In genomic region chr4:2262145-2262943, GRCh38 we compare ENCODE assay signal across 8 cellular contexts. TPM values are rescaled to one million over a fixed set of nuclear protein-coding genes. Genes with fewer than 3 reads are reported as not detected.
DNase-seq lines count a peak whose midpoint lies in the region; ATAC-seq and TF ChIP-seq lines count a peak whose summit lies in the region.

No MANE protein-coding gene starts in this region.

- peak overlapping the region; percentile 100 for H2AFZ ChIP-seq in neuronal stem cell (ENCODE audit: low read length)

- no peaks in the 10 kb centered on the region for H3K36me3 Mint-ChIP-seq in HFFc6 (ENCODE audit: low read depth)
- no peaks in the 10 kb centered on the region for H3K36me3 Mint-ChIP-seq in activated naive CD4-positive, alpha-beta T cell treated with anti-CD3 and anti-CD28 coated beads, Interleukin-2, amount 10 ng/mL, durations not matched to agents 7 days and 5 days

- peaks cover 36% of the 10 kb centered on the region for H3K79me1 ChIP-seq in neuronal stem cell (ENCODE audit: low read depth, low read length)

- H3K36me3 ChIP-seq in gastroesophageal sphincter (peaks cover 0 to 22% of the 10 kb centered on the region in 2 donors), neuronal stem cell (replicated peaks in 1 of 2; ENCODE audit: control insufficient read depth in 2 of 2, insufficient read depth in 2 of 2, low read length in 2 of 2) (peaks cover 18 to 26% of the 10 kb centered on the region in 2 donors), subcutaneous abdominal adipose tissue (ENCODE audit: control insufficient read depth in 5 of 5, insufficient read depth in 5 of 5, low read length in 5 of 5) (peaks cover 0 to 19% (median 14%) of the 10 kb centered on the region in 5 donors)

- peak overlapping the region; percentile 98 for H3K23ac ChIP-seq in neuronal stem cell (ENCODE audit: low read depth, low read length, poor library complexity)

- peak overlapping the region; percentile 93 for H3K4ac ChIP-seq in neuronal stem cell (ENCODE audit: low read length)

- peaks cover 4 to 86% (median 51%) of the 10 kb centered on the region in 3 donors for H3K4me1 ChIP-seq in gastroesophageal sphincter
- H3K4me1 ChIP-seq in neuronal stem cell (ENCODE audit: control insufficient read depth in 2 of 2, insufficient read depth in 1 of 2, low read depth in 1 of 2, low read length in 2 of 2), result peaks cover 16 to 21% of the 10 kb centered on the region in 2 donors
- peaks cover 11 to 78% (median 71%) of the 10 kb centered on the region in 5 donors for H3K4me1 ChIP-seq in subcutaneous abdominal adipose tissue (ENCODE audit: control insufficient read depth in 5 of 5, insufficient read depth in 5 of 5, low read length in 5 of 5)

- H3K4me3 Mint-ChIP-seq in HFFc6, result peak overlapping the region; percentile 79
- H3K4me3 Mint-ChIP-seq in activated naive CD4-positive, alpha-beta T cell treated with anti-CD3 and anti-CD28 coated beads, Interleukin-2, amount 10 ng/mL, durations not matched to agents 7 days and 5 days, result peak overlapping the region; percentile 72

- in situ Hi-C loops in SK-MEL-5 (cut with HindIII; ENCODE audit: low pct_unique_long_range_greater_than_20kb, low sequenced_read_pairs), result no loop called here

- TF ChIP-seq CTCF in HFFc6 (IDR thresholded peaks at IDR 0.05) (no peak), gastroesophageal sphincter (IDR thresholded peaks at IDR 0.05) (peak in 1 of 4 experiments; percentile 3)

- peak; percentile 96 for ATAC-seq in gastroesophageal sphincter

- H3K9me3 Mint-ChIP-seq in HFFc6, result no peaks in the 10 kb centered on the region
- H3K9me3 Mint-ChIP-seq in activated naive CD4-positive, alpha-beta T cell treated with anti-CD3 and anti-CD28 coated beads, Interleukin-2, amount 10 ng/mL, durations not matched to agents 7 days and 5 days, result no peaks in the 10 kb centered on the region

- H3K9ac ChIP-seq in neuronal stem cell (ENCODE audit: low read depth, low read length, poor library complexity) (peak overlapping the region; percentile 90), subcutaneous abdominal adipose tissue (ENCODE audit: low read length in 5 of 5) (peak overlapping the region; percentile 48 to 91 (median 77))

- H2BK5ac ChIP-seq in neuronal stem cell (ENCODE audit: low read length), result peak overlapping the region; percentile 93

- H3K4me3 ChIP-seq in gastroesophageal sphincter (peak overlapping the region; percentile 25 to 93), neuronal stem cell (ENCODE audit: low read length in 2 of 2) (peak overlapping the region; percentile 79 to 85), subcutaneous abdominal adipose tissue (ENCODE audit: low read depth in 1 of 5, low read length in 5 of 5) (peak overlapping the region in 4 of 5 donors; percentile 63 to 78 (median 68))

- peak overlapping the region; percentile 99 for H3K18ac ChIP-seq in neuronal stem cell (ENCODE audit: low read length)

- H3K27me3 ChIP-seq in gastroesophageal sphincter (no peaks in the 10 kb centered on the region), neuronal stem cell (ENCODE audit: control insufficient read depth in 3 of 3, insufficient read depth in 3 of 3, low read depth in 1 of 3, low read length in 3 of 3) (peaks cover 0 to 22% (median 0%) of the 10 kb centered on the region in 3 experiments), subcutaneous abdominal adipose tissue (ENCODE audit: control insufficient read depth in 5 of 5, insufficient read depth in 4 of 5, low read length in 5 of 5) (no peaks in the 10 kb centered on the region)

- peak overlapping the region; percentile 84 for H2BK12ac ChIP-seq in neuronal stem cell (ENCODE audit: low read length)

- CTCF ChIA-PET in activated naive CD4-positive, alpha-beta T cell treated with anti-CD3 and anti-CD28 coated beads, Interleukin-2, amount 10 ng/mL, durations not matched to agents 7 days and 5 days (lab: Charles Lee), result interaction anchor here (1.0 to 1.1 kb wide), 2 partner anchors 19 to 42 kb away, joined by 3 read pairs; no protein-coding TSS in a partner anchor

- H2BK15ac ChIP-seq in neuronal stem cell (ENCODE audit: low read length), result peak overlapping the region; percentile 85

- no CpG with 5 or more reads among the region's 98 CpGs for WGBS in gastroesophageal sphincter (ENCODE audit: low coverage in 1 of 2), 2 donors
- WGBS in neuronal stem cell (ENCODE audit: extremely low coverage in 2 of 2, insufficient read length in 2 of 2, insufficient replicate concordance in 1 of 2), 2 donors, result no CpG with 5 or more reads among the region's 98 CpGs

- H3K27ac ChIP-seq in gastroesophageal sphincter (peak overlapping the region; percentile 62 to 98 (median 97)), neuronal stem cell (replicated peaks; ENCODE audit: low read length) (peak overlapping the region; percentile 90), subcutaneous abdominal adipose tissue (ENCODE audit: low read depth, low read length) (peak overlapping the region; percentile 75)

- H4K91ac ChIP-seq in neuronal stem cell (ENCODE audit: low read depth, low read length, poor library complexity), result peak overlapping the region; percentile 92

- H3K27me3 Mint-ChIP-seq in HFFc6 (ENCODE audit: insufficient read depth), result no peaks in the 10 kb centered on the region; the same call in 1 of the 2 replicates
- H3K27me3 Mint-ChIP-seq in activated naive CD4-positive, alpha-beta T cell treated with anti-CD3 and anti-CD28 coated beads, Interleukin-2, amount 10 ng/mL, durations not matched to agents 7 days and 5 days, result no peaks in the 10 kb centered on the region

- no peak for TF ChIP-seq EP300 in gastroesophageal sphincter (IDR thresholded peaks at IDR 0.05)

- H3K14ac ChIP-seq in neuronal stem cell (ENCODE audit: low read length), result peak overlapping the region; percentile 71

- H3K4me1 Mint-ChIP-seq in HFFc6 (ENCODE audit: low read depth), result peaks cover 12% of the 10 kb centered on the region
- peaks cover 5% of the 10 kb centered on the region for H3K4me1 Mint-ChIP-seq in activated naive CD4-positive, alpha-beta T cell treated with anti-CD3 and anti-CD28 coated beads, Interleukin-2, amount 10 ng/mL, durations not matched to agents 7 days and 5 days

- peak; percentile 96 to 97 for TF ChIP-seq POLR2A in gastroesophageal sphincter (IDR thresholded peaks at IDR 0.05)

- H3K27ac Mint-ChIP-seq in HFFc6, result peak overlapping the region; percentile 56
- H3K27ac Mint-ChIP-seq in activated naive CD4-positive, alpha-beta T cell treated with anti-CD3 and anti-CD28 coated beads, Interleukin-2, amount 10 ng/mL, durations not matched to agents 7 days and 5 days, result peak overlapping the region; percentile 90

- H4K8ac ChIP-seq in neuronal stem cell (ENCODE audit: low read depth, low read length), result peak overlapping the region; percentile 65

- H2BK120ac ChIP-seq in neuronal stem cell (ENCODE audit: low read depth, low read length), result peak overlapping the region; percentile 97

- DNase-seq in GM04504 (ENCODE audit: low read depth) (peak; percentile 99), HFFc6 (peak; percentile 99), NAMALWA (ENCODE audit: low spot score) (peak; percentile 98), SK-MEL-5 (ENCODE audit: low read depth, low spot score) (peak; percentile 98), neuronal stem cell (ENCODE audit: low spot score) (peak; percentile 99)
- peak; percentile 99 for DNase-seq in activated naive CD4-positive, alpha-beta T cell treated with anti-CD3 and anti-CD28 coated beads, Interleukin-2, amount 10 ng/mL, durations not matched to agents 7 days and 5 days

- H3K9me3 ChIP-seq in gastroesophageal sphincter (no peaks in the 10 kb centered on the region), neuronal stem cell (replicated peaks in 1 of 2; ENCODE audit: control insufficient read depth in 2 of 2, insufficient read depth in 1 of 2, low read depth in 1 of 2, low read length in 2 of 2) (no peaks in the 10 kb centered on the region), subcutaneous abdominal adipose tissue (ENCODE audit: control insufficient read depth in 5 of 5, low read length in 5 of 5) (no peaks in the 10 kb centered on the region)

- H3K4me2 ChIP-seq in neuronal stem cell (ENCODE audit: insufficient read depth, low read length, poor library complexity, severe bottlenecking), result peak overlapping the region; percentile 89

- peak overlapping the region; percentile 97 for H2AK5ac ChIP-seq in neuronal stem cell (ENCODE audit: low read depth, low read length)

RNA-seq across cellular contexts. Expression of gene MXD4, which starts 0.4 kb away (rescaled TPM):
- total RNA-seq in HFFc6 (2021; fragmentation: NEBNext Ultra II Directional; extraction: Animal tissue kit (Norgen Biotek cat#: 25700)), result 10 to 100 TPM; 56.5 to 81.8 (median 60.3) TPM
- 9.7 and 10.9 TPM in 2 replicates for total RNA-seq in SK-MEL-5 (2014; rRNA removed; shearing (Covaris generic))
- polyA plus RNA-seq in SK-MEL-5 (2015; cell fraction: cytosol; rRNA removed), result 12.4 and 13.6 TPM in 2 replicates
- polyA plus RNA-seq in SK-MEL-5 (2015; cell fraction: nucleus; rRNA removed), result 16.6 and 26.5 TPM in 2 replicates
- 10 to 100 TPM; 36.1 to 76.2 (median 55.6) TPM for total RNA-seq in gastroesophageal sphincter
- polyA plus RNA-seq in neuronal stem cell (2013, experiment 1 of 2), result 45.6 TPM
- 47.1 TPM for polyA plus RNA-seq in neuronal stem cell (2013, experiment 2 of 2)

RNA-seq across cellular contexts. Expression of gene HAUS3, which starts 20.4 kb away (rescaled TPM):
- 10 to 100 TPM in 2 of 6 experiments, 1 to 10 TPM in 4; 6.9 to 10.8 (median 8.6) TPM for total RNA-seq in HFFc6 (2021; fragmentation: NEBNext Ultra II Directional; extraction: Animal tissue kit (Norgen Biotek cat#: 25700))
- total RNA-seq in SK-MEL-5 (2014; rRNA removed; shearing (Covaris generic)), result 9.4 and 11.8 TPM in 2 replicates
- 12.5 and 17.9 TPM in 2 replicates for polyA plus RNA-seq in SK-MEL-5 (2015; cell fraction: cytosol; rRNA removed)
- 69.6 and 98.5 TPM in 2 replicates for polyA plus RNA-seq in SK-MEL-5 (2015; cell fraction: nucleus; rRNA removed)
- total RNA-seq in gastroesophageal sphincter, result 10 to 100 TPM in 3 of 4 donors, 1 to 10 TPM in 1; 10.0 to 16.3 (median 12.7) TPM
- polyA plus RNA-seq in neuronal stem cell (2013, experiment 1 of 2), result 11.4 TPM
- polyA plus RNA-seq in neuronal stem cell (2013, experiment 2 of 2), result 12.2 TPM

RNA-seq across cellular contexts. Expression of gene POLN, which starts 20.4 kb away (rescaled TPM):
- total RNA-seq in HFFc6 (2021; fragmentation: NEBNext Ultra II Directional; extraction: Animal tissue kit (Norgen Biotek cat#: 25700)), result 1 to 10 TPM; 1.5 to 3.4 (median 2.2) TPM
- total RNA-seq in SK-MEL-5 (2014; rRNA removed; shearing (Covaris generic)), result 0.61 and 0.85 TPM in 2 replicates
- 0.13 and 1.1 TPM in 2 replicates for polyA plus RNA-seq in SK-MEL-5 (2015; cell fraction: cytosol; rRNA removed)
- 6.3 TPM in 2 replicates for polyA plus RNA-seq in SK-MEL-5 (2015; cell fraction: nucleus; rRNA removed)
- total RNA-seq in gastroesophageal sphincter, result 1 to 10 TPM; 1.5 to 4.6 (median 2.6) TPM
- 0.77 TPM for polyA plus RNA-seq in neuronal stem cell (2013, experiment 1 of 2)
- 0.54 TPM for polyA plus RNA-seq in neuronal stem cell (2013, experiment 2 of 2)

Comparison
In these comparisons a context has a peak if more than half of its experiments do, and no peak if none do; other contexts are left out.
1. Peak in every context shown above with its lines: DNase-seq, ATAC-seq, H3K4me3 ChIP-seq and H3K27ac ChIP-seq.